In genomic region chrX:153157450-153157849, GRCh38 we compare ENCODE assay signal across 35 cellular contexts. TPM values are rescaled to one million over a fixed set of nuclear protein-coding genes. Genes with fewer than 3 reads are reported as not detected.
"Had no signal": no experiment of that assay in that cellular context is flagged by ENCODE, and none has a peak within 500 bp of the region (broad histone marks: within the 10 kb centered on the region; RNA-seq: fewer than 3 reads in every experiment).

No MANE protein-coding gene starts in this region.

- H3K4me1 ChIP-seq: adrenal gland had no signal

- DNase-seq: activated B cell treated with CpG ODN at 0.5 μM for 24 hours; activated CD4-positive, alpha-beta memory T cell treated with anti-CD3 and anti-CD28 coated beads for 36 hours; activated CD4-positive, alpha-beta T cell treated with anti-CD3 and anti-CD28 coated beads for 4 hours; activated CD4-positive, alpha-beta T cell treated with anti-CD3 and anti-CD28 coated beads, Interleukin-2, amount 10 ng/mL, durations not matched to agents 24 days and 14 days; activated CD4-positive, alpha-beta T cell treated with anti-CD3 and anti-CD28 coated beads, Interleukin-2, amount 50 U/mL, for 1 hour; activated CD4-positive, alpha-beta T cell treated with anti-CD3 and anti-CD28 coated beads, Interleukin-2, amount 50 U/mL, for 4 hours; activated CD4-positive, CD25-positive, alpha-beta regulatory T cell treated with anti-CD3 and anti-CD28 coated beads, Interleukin-2, amount 50 U/mL, for 72 hours; activated CD8-positive, alpha-beta memory T cell treated with anti-CD3 and anti-CD28 coated beads, Interleukin-2, amount 50 U/mL, for 4 hours; activated CD8-positive, alpha-beta T cell treated with anti-CD3 and anti-CD28 coated beads for 36 hours; activated effector memory CD4-positive, alpha-beta T cell treated with anti-CD3 and anti-CD28 coated beads, Interleukin-2, amount 50 U/mL, for 16 hours; activated gamma-delta T cell treated with Interleukin-2 at 50 U/mL for 16 hours; activated naive CD4-positive, alpha-beta T cell; activated naive CD4-positive, alpha-beta T cell treated with anti-CD3 and anti-CD28 coated beads for 36 hours; activated naive CD4-positive, alpha-beta T cell treated with anti-CD3 and anti-CD28 coated beads, Interleukin-2, amount 50 U/mL, for 16 hours; activated naive CD8-positive, alpha-beta T cell treated with anti-CD3 and anti-CD28 coated beads for 36 hours; activated T-cell treated with anti-CD3 and anti-CD28 coated beads for 4 hours; activated T-cell treated with anti-CD3 and anti-CD28 coated beads, Interleukin-2, amount 50 U/mL, for 1 hour; activated T-cell treated with anti-CD3 and anti-CD28 coated beads, Interleukin-2, amount 50 U/mL, for 4 hours; activated T-cell treated with anti-CD3 and anti-CD28 coated beads, Interleukin-2, amount 50 U/mL, for 72 hours; adrenal gland; amniotic stem cell; aorta; caudate nucleus; T-helper 1 cell; T-helper 2 cell; T-helper 9 cell had no signal

- H3K36me3 ChIP-seq: adrenal gland, cardiac muscle cell had no signal

- ATAC-seq: activated CD8-positive, alpha-beta T cell treated with anti-CD3 and anti-CD28 coated beads for 36 hours; activated naive CD4-positive, alpha-beta T cell treated with anti-CD3 and anti-CD28 coated beads, Interleukin-2, amount 50 U/mL, for 72 hours; activated T-cell treated with anti-CD3 and anti-CD28 coated beads, Interleukin-2, amount 50 U/mL, for 4 hours; activated T-cell treated with anti-CD3 and anti-CD28 coated beads, Interleukin-2, amount 50 U/mL, for 72 hours; activated T-helper 17 cell treated with anti-CD3 and anti-CD28 coated beads, Interleukin-2, amount 50 U/mL, for 72 hours had no signal

- H3K4me3 ChIP-seq: adrenal gland, cardiac muscle cell had no signal

- FAIRE-seq: bronchial epithelial cell, TTC549 had no signal

- H3K27ac ChIP-seq: adrenal gland, cardiac muscle cell, VCaP had no signal

- H3K27me3 ChIP-seq: cardiac muscle cell had no signal

- H3K9me3 ChIP-seq: adrenal gland had no signal

RNA-seq across cellular contexts. Expression of gene MAGEA1, which starts 21.6 kb away (rescaled TPM):
- total RNA-seq: activated B cell treated with CpG ODN at 0.5 μM for 24 hours; activated CD4-positive, alpha-beta memory T cell treated with anti-CD3 and anti-CD28 coated beads for 36 hours; activated CD4-positive, alpha-beta T cell treated with anti-CD3 and anti-CD28 coated beads, Interleukin-2, amount 10 ng/mL, durations not matched to agents 24 days and 14 days; activated CD8-positive, alpha-beta memory T cell treated with anti-CD3 and anti-CD28 coated beads for 36 hours; activated CD8-positive, alpha-beta T cell treated with anti-CD3 and anti-CD28 coated beads for 36 hours; activated naive CD4-positive, alpha-beta T cell treated with anti-CD3 and anti-CD28 coated beads for 36 hours; activated naive CD4-positive, alpha-beta T cell treated with anti-CD3 and anti-CD28 coated beads, Interleukin-2, amount 50 U/mL, for 72 hours; activated naive CD8-positive, alpha-beta T cell treated with anti-CD3 and anti-CD28 coated beads for 36 hours; activated T-cell treated with anti-CD3 and anti-CD28 coated beads, Interleukin-2, amount 50 U/mL, for 4 hours; activated T-cell treated with anti-CD3 and anti-CD28 coated beads, Interleukin-2, amount 50 U/mL, for 72 hours; activated T-helper 1 cell treated with anti-CD3 and anti-CD28 coated beads, Interleukin-12 subunit alpha, Interleukin-12 subunit beta, Interleukin-2, Interleukin-4 antibody, amounts not matched to agents 30 ng/mL and 10 ng/mL and 1 ng/mL, durations not matched to agents 14 hours and 24 hours and 36 hours; activated T-helper 17 cell treated with anti-CD3 and anti-CD28 coated beads, Interleukin-2, amount 50 U/mL, for 72 hours; adrenal gland; aorta; bronchial epithelial cell; cardiac muscle cell; cerebellum had no signal
- polyA plus RNA-seq: adrenal gland, aorta, cardiac muscle cell had no signal
